15 cellular contexts compared by ENCODE assay signal in genomic region chr17:3546521-3546920, GRCh38. TPM values are rescaled to one million over a fixed set of nuclear protein-coding genes. Genes with fewer than 3 reads are reported as not detected.
DNase-seq lines count a peak whose midpoint lies in the region; ATAC-seq, FAIRE-seq and TF ChIP-seq lines count a peak whose summit lies in the region.
"Had no signal": no experiment of that assay in that cellular context is flagged by ENCODE, and none has a peak within 500 bp of the region (broad histone marks: within the 10 kb centered on the region; RNA-seq: fewer than 3 reads in every experiment).

No MANE protein-coding gene starts in this region.

- peaks cover 4% of the 10 kb centered on the region for H3K27me3 Mint-ChIP-seq in activated T-helper 1 cell treated with anti-CD3 and anti-CD28 coated beads, Interleukin-12 subunit alpha, Interleukin-12 subunit beta, Interleukin-2, Interleukin-4 antibody, amounts not matched to agents 30 ng/mL and 10 ng/mL and 1 ng/mL, durations not matched to agents 14 hours and 24 hours and 36 hours (ENCODE audit: insufficient read depth)

- FAIRE-seq in kidney (lab: Jason Lieb, UNC) (no peak), small intestine (lab: Jason Lieb, UNC) (no peak)
- FAIRE-seq: GM18507 had no signal

- H3K4me3 ChIP-seq in kidney (ENCODE audit: low read length in 2 of 2) (no peak overlapping the region), right lobe of liver (no peak overlapping the region), small intestine (ENCODE audit: low read depth in 1 of 2, low read length in 2 of 2) (no peak overlapping the region)
- H3K4me3 ChIP-seq: BLaER1 treated with 17β-estradiol and CSF1 and Interleukin-3, amounts not matched to agents 10 nM and 100 nM had no signal

- H3K9me3 Mint-ChIP-seq in activated T-helper 1 cell treated with anti-CD3 and anti-CD28 coated beads, Interleukin-12 subunit alpha, Interleukin-12 subunit beta, Interleukin-2, Interleukin-4 antibody, amounts not matched to agents 30 ng/mL and 10 ng/mL and 1 ng/mL, durations not matched to agents 14 hours and 24 hours and 36 hours: no peaks in the 10 kb centered on the region
- H3K9me3 Mint-ChIP-seq: CD4-positive, alpha-beta T cell had no signal

- peak in 3 of 4 donors; percentile 25 to 51 (median 51) for ATAC-seq in right lobe of liver

- no peak for TF ChIP-seq CTCF in kidney (IDR thresholded peaks at IDR 0.05; ENCODE audit: borderline replicate concordance, extremely low read depth, insufficient read depth)
- no peak for TF ChIP-seq CTCF in right lobe of liver (IDR thresholded peaks at IDR 0.05)
- TF ChIP-seq CTCF in GM13977 (IDR thresholded peaks at IDR 0.05; ENCODE audit: extremely low read depth, insufficient read depth, missing control alignments): no peak

- 58% methylated on average over 2 of the region's 5 CpGs for WGBS in right lobe of liver (ENCODE audit: insufficient coverage, low coverage, low lambda C conversion rate, missing lambda C conversion rate)
- WGBS in small intestine, 3 donors: 7 to 85% (median 76%) methylated on average over 1 to 5 of the region's 5 CpGs

- DNase-seq in HuH-7 (ENCODE audit: low spot score): peak; percentile 38
- peak; percentile 1 for DNase-seq in kidney
- no peak for DNase-seq in right lobe of liver
- DNase-seq in small intestine: peak; percentile 67
- DNase-seq in GM13977 (ENCODE audit: low spot score): no peak
- DNase-seq in SHP77 (lab: John Stamatoyannopoulos, UW): no peak
- no peak for DNase-seq in activated T-helper 1 cell treated with anti-CD3 and anti-CD28 coated beads, Interleukin-12 subunit alpha, Interleukin-12 subunit beta, Interleukin-2, Interleukin-4 antibody, amounts not matched to agents 30 ng/mL and 10 ng/mL and 1 ng/mL, durations not matched to agents 14 hours and 24 hours and 36 hours (ENCODE audit: low spot score)
- DNase-seq: ACHN; Calu3; CD4-positive, alpha-beta T cell; DMS 273 treated with DMSO at 0.1 percent for 48 hours; HCEC 1CT had no signal

- in situ Hi-C loops in GM13977 (cut with MboI; ENCODE audit: low pct_unique_long_range_greater_than_20kb, low sequenced_read_pairs, unreplicated experiment): no loop called here

- no peaks in the 10 kb centered on the region for H3K4me1 Mint-ChIP-seq in activated T-helper 1 cell treated with anti-CD3 and anti-CD28 coated beads, Interleukin-12 subunit alpha, Interleukin-12 subunit beta, Interleukin-2, Interleukin-4 antibody, amounts not matched to agents 30 ng/mL and 10 ng/mL and 1 ng/mL, durations not matched to agents 14 hours and 24 hours and 36 hours (ENCODE audit: low read depth)

- H3K36me3 ChIP-seq in kidney (ENCODE audit: control insufficient read depth in 1 of 2, insufficient read depth in 2 of 2, low read length in 2 of 2) (no peaks in the 10 kb centered on the region), right lobe of liver (no peaks in the 10 kb centered on the region), small intestine (ENCODE audit: control insufficient read depth in 2 of 2, insufficient read depth in 2 of 2, low read length in 2 of 2) (no peaks in the 10 kb centered on the region)
- H3K36me3 ChIP-seq: BLaER1 treated with 17β-estradiol and CSF1 and Interleukin-3, amounts not matched to agents 10 nM and 100 nM had no signal

- no peak overlapping the region for H3K27ac Mint-ChIP-seq in activated T-helper 1 cell treated with anti-CD3 and anti-CD28 coated beads, Interleukin-12 subunit alpha, Interleukin-12 subunit beta, Interleukin-2, Interleukin-4 antibody, amounts not matched to agents 30 ng/mL and 10 ng/mL and 1 ng/mL, durations not matched to agents 14 hours and 24 hours and 36 hours
- H3K27ac Mint-ChIP-seq: CD4-positive, alpha-beta T cell had no signal

- H3K27me3 ChIP-seq in right lobe of liver: no peaks in the 10 kb centered on the region
- H3K27me3 ChIP-seq in small intestine (ENCODE audit: control insufficient read depth in 2 of 2, insufficient read depth in 2 of 2, low read length in 2 of 2): no peaks in the 10 kb centered on the region
- H3K27me3 ChIP-seq: BLaER1 treated with 17β-estradiol and CSF1 and Interleukin-3, amounts not matched to agents 10 nM and 100 nM had no signal

- no peak overlapping the region for H3K4me3 Mint-ChIP-seq in activated T-helper 1 cell treated with anti-CD3 and anti-CD28 coated beads, Interleukin-12 subunit alpha, Interleukin-12 subunit beta, Interleukin-2, Interleukin-4 antibody, amounts not matched to agents 30 ng/mL and 10 ng/mL and 1 ng/mL, durations not matched to agents 14 hours and 24 hours and 36 hours
- H3K4me3 Mint-ChIP-seq: CD4-positive, alpha-beta T cell had no signal

- no peaks in the 10 kb centered on the region for H3K4me1 ChIP-seq in kidney (ENCODE audit: control insufficient read depth in 1 of 2, insufficient read depth in 1 of 2, low read depth in 1 of 2, low read length in 2 of 2)
- H3K4me1 ChIP-seq in right lobe of liver: peaks cover 0 to 4% (median 0%) of the 10 kb centered on the region in 4 donors
- H3K4me1 ChIP-seq in small intestine (ENCODE audit: control insufficient read depth in 2 of 2, insufficient read depth in 1 of 2, low read depth in 1 of 2, low read length in 1 of 2): peaks cover 0 to 2% of the 10 kb centered on the region in 2 donors
- H3K4me1 ChIP-seq: BLaER1 treated with 17β-estradiol and CSF1 and Interleukin-3, amounts not matched to agents 10 nM and 100 nM had no signal

- no peaks in the 10 kb centered on the region for H3K36me3 Mint-ChIP-seq in activated T-helper 1 cell treated with anti-CD3 and anti-CD28 coated beads, Interleukin-12 subunit alpha, Interleukin-12 subunit beta, Interleukin-2, Interleukin-4 antibody, amounts not matched to agents 30 ng/mL and 10 ng/mL and 1 ng/mL, durations not matched to agents 14 hours and 24 hours and 36 hours (ENCODE audit: low read depth)

- no peak overlapping the region for H3K9ac ChIP-seq in kidney (ENCODE audit: low read length in 2 of 2)
- H3K9ac ChIP-seq: BLaER1 treated with 17β-estradiol and CSF1 and Interleukin-3, amounts not matched to agents 10 nM and 100 nM had no signal

- intact Hi-C loops in kidney (cut with DNase I) (no loop called here), right lobe of liver (cut with DNase I) (no loop called here)
- intact Hi-C loops in activated T-helper 1 cell treated with anti-CD3 and anti-CD28 coated beads, Interleukin-12 subunit alpha, Interleukin-12 subunit beta, Interleukin-2, Interleukin-4 antibody, amounts not matched to agents 30 ng/mL and 10 ng/mL and 1 ng/mL, durations not matched to agents 14 hours and 24 hours and 36 hours (cut with micrococcal nuclease): no loop called here

- no peak overlapping the region for H3K27ac ChIP-seq in kidney (ENCODE audit: low read depth in 2 of 2, low read length in 2 of 2)
- H3K27ac ChIP-seq in right lobe of liver: no peak overlapping the region
- H3K27ac ChIP-seq in small intestine (ENCODE audit: low read depth in 1 of 2, low read length in 1 of 2): no peak overlapping the region
- H3K27ac ChIP-seq: BLaER1 treated with 17β-estradiol and CSF1 and Interleukin-3, amounts not matched to agents 10 nM and 100 nM had no signal

- TF ChIP-seq POLR2A in right lobe of liver (IDR thresholded peaks at IDR 0.05): no peak

- H3K9me3 ChIP-seq in kidney (ENCODE audit: control insufficient read depth in 1 of 2, low read length in 2 of 2) (no peaks in the 10 kb centered on the region), right lobe of liver (no peaks in the 10 kb centered on the region), small intestine (ENCODE audit: control insufficient read depth, low read depth) (no peaks in the 10 kb centered on the region)
- H3K9me3 ChIP-seq: BLaER1 treated with 17β-estradiol and CSF1 and Interleukin-3, amounts not matched to agents 10 nM and 100 nM had no signal

RNA-seq across cellular contexts. Expression of gene TRPV3, which starts 11.1 kb away (rescaled TPM):
- total RNA-seq in kidney: 1.2 TPM
- polyA plus RNA-seq in kidney (ENCODE audit: insufficient read depth, low read depth, low replicate concordance): 0.13 TPM
- total RNA-seq in right lobe of liver: 1 to 10 TPM in 1 of 6 experiments, under 1 TPM in 4, not detected in 1; 0.12 to 2.1 (median 0.37) TPM
- 1 to 10 TPM; 1.1 to 9.4 (median 5.4) TPM for polyA plus RNA-seq in small intestine
- 0.26 and 0.51 TPM in 2 replicates for total RNA-seq in activated T-helper 1 cell treated with anti-CD3 and anti-CD28 coated beads, Interleukin-12 subunit alpha, Interleukin-12 subunit beta, Interleukin-2, Interleukin-4 antibody, amounts not matched to agents 30 ng/mL and 10 ng/mL and 1 ng/mL, durations not matched to agents 14 hours and 24 hours and 36 hours
- total RNA-seq: H4 had no signal

Comparison
In these comparisons a context has a peak if more than half of its experiments do, and no peak if none do; other contexts are left out.
1. DNase-seq: peak in HuH-7 (single experiment), kidney (single experiment) and small intestine (single experiment); none in right lobe of liver (0 of 3), GM13977 (single experiment), SHP77 (0 of 2) and activated T-helper 1 cell treated with anti-CD3 and anti-CD28 coated beads, Interleukin-12 subunit alpha, Interleukin-12 subunit beta, Interleukin-2, Interleukin-4 antibody, amounts not matched to agents 30 ng/mL and 10 ng/mL and 1 ng/mL, durations not matched to agents 14 hours and 24 hours and 36 hours (single experiment).